ENCODE assay signal across 1 cellular context in genomic region chr20:46666818-46667515, GRCh38.
TF ChIP-seq lines count a peak whose summit lies in the region.

No MANE protein-coding gene starts in this region.

TF ChIP-seq in HepG2, 621 proteins besides CTCF, POLR2A, EP300 and RAD21 (continued from another document and continues in another):
- peak; percentile 92; the same call in 1 of the 2 replicates for TF ChIP-seq AFF4 (CRISPR knock-in tag; IDR thresholded peaks at IDR 0.05)
- peak; percentile 84 for TF ChIP-seq MAX (IDR thresholded peaks at IDR 0.05)
- TF ChIP-seq SIN3A (IDR thresholded peaks at IDR 0.05; ENCODE audit: borderline replicate concordance, low read depth, low read length), result 0 out of 2 replicates have a peak, but pooled peaks have one; percentile 44
- peak; percentile 44; the same call in 1 of the 2 replicates for TF ChIP-seq ZNF749 (CRISPR knock-in tag; IDR thresholded peaks at IDR 0.05; ENCODE audit: borderline replicate concordance)
- peak; percentile 98 for TF ChIP-seq ZMYM3 (CRISPR knock-in tag; IDR thresholded peaks at IDR 0.05)
- TF ChIP-seq ZSCAN22 (CRISPR knock-in tag; IDR thresholded peaks at IDR 0.05), result peak; percentile 85; the same call in 1 of the 2 replicates
- TF ChIP-seq WIZ (CRISPR knock-in tag; IDR thresholded peaks at IDR 0.05), result peak; percentile 94
- peak; percentile 97; the same call in 1 of the 2 replicates for TF ChIP-seq KLF6 (CRISPR knock-in tag; IDR thresholded peaks at IDR 0.05)
- peak; percentile 72; the same call in 1 of the 2 replicates for TF ChIP-seq ZIK1 (CRISPR knock-in tag; IDR thresholded peaks at IDR 0.05; ENCODE audit: borderline replicate concordance, low read depth)
- TF ChIP-seq SP140L (CRISPR knock-in tag; IDR thresholded peaks at IDR 0.05; ENCODE audit: borderline replicate concordance), result peak; percentile 95; the same call in 1 of the 2 replicates
- TF ChIP-seq ZBTB3 (CRISPR knock-in tag; IDR thresholded peaks at IDR 0.05; ENCODE audit: borderline replicate concordance, low read depth), result peak; percentile 98; the same call in 1 of the 2 replicates
- TF ChIP-seq ASH2L (IDR thresholded peaks at IDR 0.05; ENCODE audit: insufficient read length, low read depth, low read length), result peak; percentile 99
- peak; percentile 99 for TF ChIP-seq ARID3A (IDR thresholded peaks at IDR 0.05; ENCODE audit: low read depth, low read length)
- peak; percentile 93 for TF ChIP-seq HIC2 (CRISPR knock-in tag; IDR thresholded peaks at IDR 0.05; ENCODE audit: low read depth)
- TF ChIP-seq RXRB (CRISPR knock-in tag; IDR thresholded peaks at IDR 0.05; ENCODE audit: borderline replicate concordance), result peak; percentile 100
- TF ChIP-seq FOXA3 (CRISPR knock-in tag; IDR thresholded peaks at IDR 0.05), result peak; percentile 99
- peak; percentile 95; the same call in 1 of the 2 replicates for TF ChIP-seq ZNF691 (CRISPR knock-in tag; IDR thresholded peaks at IDR 0.05; ENCODE audit: borderline replicate concordance, low read depth)
- TF ChIP-seq NFE2 (CRISPR knock-in tag; IDR thresholded peaks at IDR 0.05), result no peak
- TF ChIP-seq GTF2F1 (IDR thresholded peaks at IDR 0.05; ENCODE audit: low read length), result no peak; the same call in 1 of the 2 replicates
- 0 out of 2 replicates have a peak, but pooled peaks have one; percentile 55 for TF ChIP-seq DMTF1 (CRISPR knock-in tag; IDR thresholded peaks at IDR 0.05)
- no peak for TF ChIP-seq JARID2 (CRISPR knock-in tag; IDR thresholded peaks at IDR 0.05; ENCODE audit: insufficient replicate concordance)
- peak; percentile 75; the same call in 1 of the 2 replicates for TF ChIP-seq RBAK (CRISPR knock-in tag; IDR thresholded peaks at IDR 0.05)
- TF ChIP-seq ZFP41 (CRISPR knock-in tag; IDR thresholded peaks at IDR 0.05; ENCODE audit: borderline replicate concordance), result no peak
- no peak; the same call in none of the 2 replicates for TF ChIP-seq TAF1 (CRISPR knock-in tag; IDR thresholded peaks at IDR 0.05)
- no peak for TF ChIP-seq ZNF879 (CRISPR knock-in tag; IDR thresholded peaks at IDR 0.05)
- no peak for TF ChIP-seq NFIB (CRISPR knock-in tag; IDR thresholded peaks at IDR 0.05; ENCODE audit: borderline replicate concordance)
- peak; percentile 96; the same call in 1 of the 2 replicates for TF ChIP-seq ZNF451 (CRISPR knock-in tag; IDR thresholded peaks at IDR 0.05)
- TF ChIP-seq ZNF225 (CRISPR knock-in tag; IDR thresholded peaks at IDR 0.05), result no peak
- peak; percentile 97 for TF ChIP-seq TGIF2 (CRISPR knock-in tag; IDR thresholded peaks at IDR 0.05)
- peak; percentile 54; the same call in 1 of the 2 replicates for TF ChIP-seq STAG1 (CRISPR knock-in tag; IDR thresholded peaks at IDR 0.05)
- TF ChIP-seq FUBP1 (CRISPR knock-in tag; IDR thresholded peaks at IDR 0.05; ENCODE audit: borderline replicate concordance), result peak; percentile 95; the same call in 1 of the 2 replicates
- TF ChIP-seq HNF4G (IDR thresholded peaks at IDR 0.05; ENCODE audit: borderline replicate concordance, low read depth, low read length), result peak; percentile 100
- peak; percentile 100 for TF ChIP-seq HNF4G (CRISPR knock-in tag; IDR thresholded peaks at IDR 0.05; ENCODE audit: borderline replicate concordance, low read depth)
- TF ChIP-seq ZNF407 (CRISPR knock-in tag; IDR thresholded peaks at IDR 0.05; ENCODE audit: not compliant biosample characterization), result no peak
- peak; percentile 95 for TF ChIP-seq NAIF1 (CRISPR knock-in tag; IDR thresholded peaks at IDR 0.05; ENCODE audit: borderline replicate concordance)
- peak; percentile 96 for TF ChIP-seq ZNF589 (CRISPR knock-in tag; conservative IDR thresholded peaks at IDR 0.05)
- 0 out of 2 replicates have a peak, but pooled peaks have one; percentile 71 for TF ChIP-seq ZNF570 (CRISPR knock-in tag; IDR thresholded peaks at IDR 0.05; ENCODE audit: borderline replicate concordance)
